Comparison of ENCODE assay signal across 1 cellular context in genomic region chr1:153962088-153963029, GRCh38.
TF ChIP-seq lines count a peak whose summit lies in the region.

No MANE protein-coding gene starts in this region.

TF ChIP-seq in HEK293, 187 proteins besides CTCF, POLR2A, EP300 and RAD21 (continued from another document):
- TF ChIP-seq ZNF362 (tag by site-specific recombination; IDR thresholded peaks at IDR 0.05), result no peak
- TF ChIP-seq, protein P1, sequence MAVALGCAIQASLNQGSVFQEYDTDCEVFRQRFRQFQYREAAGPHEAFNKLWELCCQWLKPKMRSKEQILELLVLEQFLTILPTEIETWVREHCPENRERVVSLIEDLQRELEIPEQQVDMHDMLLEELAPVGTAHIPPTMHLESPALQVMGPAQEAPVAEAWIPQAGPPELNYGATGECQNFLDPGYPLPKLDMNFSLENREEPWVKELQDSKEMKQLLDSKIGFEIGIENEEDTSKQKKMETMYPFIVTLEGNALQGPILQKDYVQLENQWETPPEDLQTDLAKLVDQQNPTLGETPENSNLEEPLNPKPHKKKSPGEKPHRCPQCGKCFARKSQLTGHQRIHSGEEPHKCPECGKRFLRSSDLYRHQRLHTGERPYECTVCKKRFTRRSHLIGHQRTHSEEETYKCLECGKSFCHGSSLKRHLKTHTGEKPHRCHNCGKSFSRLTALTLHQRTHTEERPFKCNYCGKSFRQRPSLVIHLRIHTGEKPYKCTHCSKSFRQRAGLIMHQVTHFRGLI (tag by site-specific recombination; IDR thresholded peaks at IDR 0.05), result no peak
- no peak for TF ChIP-seq ZNF140 (tag by site-specific recombination; IDR thresholded peaks at IDR 0.05)
- no peak for TF ChIP-seq ATF2 (tag by site-specific recombination; IDR thresholded peaks at IDR 0.05; ENCODE audit: low read depth)
- TF ChIP-seq, protein P2, sequence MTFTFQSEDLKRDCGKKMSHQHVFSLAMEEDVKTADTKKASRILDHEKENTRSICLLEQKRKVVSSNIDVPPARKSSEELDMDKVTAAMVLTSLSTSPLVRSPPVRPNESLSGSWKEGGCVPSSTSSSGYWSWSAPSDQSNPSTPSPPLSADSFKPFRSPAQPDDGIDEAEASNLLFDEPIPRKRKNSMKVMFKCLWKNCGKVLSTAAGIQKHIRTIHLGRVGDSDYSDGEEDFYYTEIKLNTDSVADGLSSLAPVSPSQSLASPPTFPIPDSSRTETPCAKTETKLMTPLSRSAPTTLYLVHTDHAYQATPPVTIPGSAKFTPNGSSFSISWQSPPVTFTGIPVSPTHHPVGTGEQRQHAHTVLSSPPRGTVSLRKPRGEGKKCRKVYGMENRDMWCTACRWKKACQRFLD (tag by site-specific recombination; IDR thresholded peaks at IDR 0.05), result no peak
- peak; percentile 39 for TF ChIP-seq GLIS2 (tag by site-specific recombination; IDR thresholded peaks at IDR 0.05)
- TF ChIP-seq ZNF433 (tag by site-specific recombination; IDR thresholded peaks at IDR 0.05; ENCODE audit: low read depth), result no peak
- TF ChIP-seq, protein P3, sequence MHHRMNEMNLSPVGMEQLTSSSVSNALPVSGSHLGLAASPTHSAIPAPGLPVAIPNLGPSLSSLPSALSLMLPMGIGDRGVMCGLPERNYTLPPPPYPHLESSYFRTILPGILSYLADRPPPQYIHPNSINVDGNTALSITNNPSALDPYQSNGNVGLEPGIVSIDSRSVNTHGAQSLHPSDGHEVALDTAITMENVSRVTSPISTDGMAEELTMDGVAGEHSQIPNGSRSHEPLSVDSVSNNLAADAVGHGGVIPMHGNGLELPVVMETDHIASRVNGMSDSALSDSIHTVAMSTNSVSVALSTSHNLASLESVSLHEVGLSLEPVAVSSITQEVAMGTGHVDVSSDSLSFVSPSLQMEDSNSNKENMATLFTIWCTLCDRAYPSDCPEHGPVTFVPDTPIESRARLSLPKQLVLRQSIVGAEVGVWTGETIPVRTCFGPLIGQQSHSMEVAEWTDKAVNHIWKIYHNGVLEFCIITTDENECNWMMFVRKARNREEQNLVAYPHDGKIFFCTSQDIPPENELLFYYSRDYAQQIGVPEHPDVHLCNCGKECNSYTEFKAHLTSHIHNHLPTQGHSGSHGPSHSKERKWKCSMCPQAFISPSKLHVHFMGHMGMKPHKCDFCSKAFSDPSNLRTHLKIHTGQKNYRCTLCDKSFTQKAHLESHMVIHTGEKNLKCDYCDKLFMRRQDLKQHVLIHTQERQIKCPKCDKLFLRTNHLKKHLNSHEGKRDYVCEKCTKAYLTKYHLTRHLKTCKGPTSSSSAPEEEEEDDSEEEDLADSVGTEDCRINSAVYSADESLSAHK (tag by site-specific recombination; IDR thresholded peaks at IDR 0.05), result no peak
- no peak for TF ChIP-seq ZNF274 (IDR thresholded peaks at IDR 0.05; ENCODE audit: low read length)
- TF ChIP-seq ZNF274 (tag by site-specific recombination; IDR thresholded peaks at IDR 0.05; ENCODE audit: borderline replicate concordance), result no peak
- peak; percentile 47; the same call in 1 of the 2 replicates for TF ChIP-seq ZBTB20 (tag by site-specific recombination; IDR thresholded peaks at IDR 0.05)
- TF ChIP-seq ZNF585B (tag by site-specific recombination; IDR thresholded peaks at IDR 0.05), result no peak
- peak; percentile 59 for TF ChIP-seq PRDM1 (tag by site-specific recombination; IDR thresholded peaks at IDR 0.05)
- no peak for TF ChIP-seq ZFP37 (tag by site-specific recombination; IDR thresholded peaks at IDR 0.05)
- no peak for TF ChIP-seq ZNF837 (tag by site-specific recombination; IDR thresholded peaks at IDR 0.05)
- TF ChIP-seq ZFP41 (tag by site-specific recombination; IDR thresholded peaks at IDR 0.05; ENCODE audit: borderline replicate concordance), result no peak
- TF ChIP-seq, protein P4, sequence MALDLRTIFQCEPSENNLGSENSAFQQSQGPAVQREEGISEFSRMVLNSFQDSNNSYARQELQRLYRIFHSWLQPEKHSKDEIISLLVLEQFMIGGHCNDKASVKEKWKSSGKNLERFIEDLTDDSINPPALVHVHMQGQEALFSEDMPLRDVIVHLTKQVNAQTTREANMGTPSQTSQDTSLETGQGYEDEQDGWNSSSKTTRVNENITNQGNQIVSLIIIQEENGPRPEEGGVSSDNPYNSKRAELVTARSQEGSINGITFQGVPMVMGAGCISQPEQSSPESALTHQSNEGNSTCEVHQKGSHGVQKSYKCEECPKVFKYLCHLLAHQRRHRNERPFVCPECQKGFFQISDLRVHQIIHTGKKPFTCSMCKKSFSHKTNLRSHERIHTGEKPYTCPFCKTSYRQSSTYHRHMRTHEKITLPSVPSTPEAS (tag by site-specific recombination; IDR thresholded peaks at IDR 0.05), result no peak
- no peak for TF ChIP-seq ZNF654 (tag by site-specific recombination; IDR thresholded peaks at IDR 0.05; ENCODE audit: low read depth)
- no peak for TF ChIP-seq SCRT1 (tag by site-specific recombination; IDR thresholded peaks at IDR 0.05; ENCODE audit: borderline replicate concordance)
- TF ChIP-seq ZNF76 (tag by site-specific recombination; IDR thresholded peaks at IDR 0.05; ENCODE audit: borderline replicate concordance, low read depth), result peak; percentile 82
